Comparison of ENCODE assay signal across 3 cellular contexts in the genomic region with DNA sequence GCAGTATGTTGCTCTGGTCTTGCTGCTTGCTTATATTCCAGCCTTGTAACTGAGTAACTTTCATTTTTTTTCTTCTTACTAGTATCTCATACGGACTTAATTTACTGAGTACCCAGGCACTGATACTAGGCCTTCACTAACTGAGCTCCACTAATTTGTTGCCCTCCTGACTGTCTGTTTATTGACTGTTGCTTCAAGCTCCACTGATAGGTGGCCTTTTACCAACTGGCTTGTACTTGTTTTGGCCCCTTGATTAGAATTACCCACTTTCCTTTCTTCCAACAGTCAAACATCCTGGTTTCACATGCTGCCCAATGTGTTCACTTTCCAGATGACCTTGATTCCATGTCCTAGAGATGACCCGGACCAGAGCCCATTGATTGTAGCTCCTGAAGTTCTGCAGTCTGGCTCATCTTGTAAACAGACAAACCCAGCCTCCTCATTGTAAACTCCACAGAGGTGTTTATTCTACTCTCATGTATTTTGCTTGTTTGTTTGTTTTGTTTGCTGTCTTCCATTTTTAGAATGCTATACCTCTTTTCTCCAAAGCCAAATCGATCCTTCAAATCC.
TF ChIP-seq lines count a peak whose summit lies in the region.

No MANE protein-coding gene starts in this region.

TF ChIP-seq in H1, 55 proteins besides CTCF, POLR2A, EP300 and RAD21:
- TF ChIP-seq MAX (IDR thresholded peaks at IDR 0.05) (no peak), ZNF274 (IDR thresholded peaks at IDR 0.05; ENCODE audit: borderline replicate concordance, extremely low read depth, low read length) (no peak), SAP30 (IDR thresholded peaks at IDR 0.05; ENCODE audit: insufficient read depth, insufficient replicate concordance, low read length) (no peak), BRCA1 (IDR thresholded peaks at IDR 0.05; ENCODE audit: low read depth, low read length) (no peak), CBX8 (IDR thresholded peaks at IDR 0.05; ENCODE audit: borderline replicate concordance, low read depth, low read length) (no peak), BACH1 (IDR thresholded peaks at IDR 0.05; ENCODE audit: low read length) (no peak), SP4 (IDR thresholded peaks at IDR 0.05; ENCODE audit: low read length) (no peak), JUN (IDR thresholded peaks at IDR 0.05; ENCODE audit: low read depth, low read length) (no peak), CEBPB (IDR thresholded peaks at IDR 0.05; ENCODE audit: low read depth, low read length) (no peak), EZH2 (IDR thresholded peaks at IDR 0.05; ENCODE audit: low read depth, low read length, severe bottlenecking) (no peak), POU5F1 (IDR thresholded peaks at IDR 0.05; ENCODE audit: low read depth, low read length) (no peak), SUZ12 (IDR thresholded peaks at IDR 0.05; ENCODE audit: low read length) (no peak), FOSL1 (IDR thresholded peaks at IDR 0.05; ENCODE audit: insufficient read depth, low read depth, low read length) (no peak), YY1 (IDR thresholded peaks at IDR 0.05; ENCODE audit: low read depth, low read length) (no peak), JUND (IDR thresholded peaks at IDR 0.05; ENCODE audit: low read length) (no peak), POLR2AphosphoS5 (IDR thresholded peaks at IDR 0.05; ENCODE audit: low read depth, low read length) (no peak), NANOG (IDR thresholded peaks at IDR 0.05; ENCODE audit: insufficient read depth, low read depth, low read length, poor library complexity, severe bottlenecking) (no peak), TAF7 (optimal IDR thresholded peaks at IDR 0.05; ENCODE audit: borderline replicate concordance, low read depth, low read length) (no peak), RBBP5 (IDR thresholded peaks at IDR 0.05; ENCODE audit: borderline replicate concordance, low read depth, low read length) (no peak)
- TF ChIP-seq, protein P1, sequence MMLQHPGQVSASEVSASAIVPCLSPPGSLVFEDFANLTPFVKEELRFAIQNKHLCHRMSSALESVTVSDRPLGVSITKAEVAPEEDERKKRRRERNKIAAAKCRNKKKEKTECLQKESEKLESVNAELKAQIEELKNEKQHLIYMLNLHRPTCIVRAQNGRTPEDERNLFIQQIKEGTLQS (IDR thresholded peaks at IDR 0.05; ENCODE audit: insufficient read depth, low read depth, low read length) = no peak

TF ChIP-seq in SK-N-SH treated with all-trans-retinoic acid at 6 μM for 48 hours, 23 proteins besides CTCF, POLR2A, EP300 and RAD21:
- TF ChIP-seq ESRRG (CRISPR knock-in tag; IDR thresholded peaks at IDR 0.05) (no peak), TCF4 (CRISPR knock-in tag; IDR thresholded peaks at IDR 0.05; ENCODE audit: borderline replicate concordance) (no peak), ZFP30 (CRISPR knock-in tag; IDR thresholded peaks at IDR 0.05) (no peak), CSDC2 (CRISPR knock-in tag; IDR thresholded peaks at IDR 0.05) (no peak), CREB5 (CRISPR knock-in tag; IDR thresholded peaks at IDR 0.05; ENCODE audit: low read depth) (no peak), TOX (CRISPR knock-in tag; IDR thresholded peaks at IDR 0.05; ENCODE audit: borderline replicate concordance) (no peak), SNAI2 (CRISPR knock-in tag; IDR thresholded peaks at IDR 0.05) (no peak), CSRNP3 (CRISPR knock-in tag; IDR thresholded peaks at IDR 0.05) (no peak), ZFP3 (CRISPR knock-in tag; IDR thresholded peaks at IDR 0.05) (no peak), ARNTL (CRISPR knock-in tag; IDR thresholded peaks at IDR 0.05; ENCODE audit: borderline replicate concordance, low read depth) (no peak)

TF ChIP-seq in SK-N-SH, 30 proteins besides CTCF, POLR2A, EP300 and RAD21:
- TF ChIP-seq POLR2AphosphoS5 (IDR thresholded peaks at IDR 0.05; ENCODE audit: low read depth, low read length) (no peak), REST (IDR thresholded peaks at IDR 0.05; ENCODE audit: low read depth, low read length) (no peak), IRF3 (IDR thresholded peaks at IDR 0.05; ENCODE audit: low read depth, low read length) (no peak), MXI1 (IDR thresholded peaks at IDR 0.05; ENCODE audit: low read depth, low read length) (no peak), JUND (IDR thresholded peaks at IDR 0.05) (no peak), ZBTB33 (IDR thresholded peaks at IDR 0.05; ENCODE audit: borderline replicate concordance, low read depth) (no peak), FOXM1 (IDR thresholded peaks at IDR 0.05; ENCODE audit: low read depth) (no peak), GATA2 (CRISPR knock-in tag; IDR thresholded peaks at IDR 0.05) (no peak), TEAD4 (IDR thresholded peaks at IDR 0.05; ENCODE audit: borderline replicate concordance, insufficient read depth) (no peak), TCF12 (IDR thresholded peaks at IDR 0.05) (no peak), USF2 (IDR thresholded peaks at IDR 0.05; ENCODE audit: borderline replicate concordance, low read depth, low read length) (no peak), FOSL2 (IDR thresholded peaks at IDR 0.05; ENCODE audit: borderline replicate concordance, low read depth) (no peak), RCOR1 (IDR thresholded peaks at IDR 0.05; ENCODE audit: low read length) (no peak), SMC3 (IDR thresholded peaks at IDR 0.05; ENCODE audit: low read depth, low read length) (no peak), RFX5 (IDR thresholded peaks at IDR 0.05; ENCODE audit: low read length) (no peak), YY1 (IDR thresholded peaks at IDR 0.05; ENCODE audit: low read depth) (no peak), NRF1 (IDR thresholded peaks at IDR 0.05; ENCODE audit: low read depth, low read length) (no peak)
- TF ChIP-seq, protein P2, sequence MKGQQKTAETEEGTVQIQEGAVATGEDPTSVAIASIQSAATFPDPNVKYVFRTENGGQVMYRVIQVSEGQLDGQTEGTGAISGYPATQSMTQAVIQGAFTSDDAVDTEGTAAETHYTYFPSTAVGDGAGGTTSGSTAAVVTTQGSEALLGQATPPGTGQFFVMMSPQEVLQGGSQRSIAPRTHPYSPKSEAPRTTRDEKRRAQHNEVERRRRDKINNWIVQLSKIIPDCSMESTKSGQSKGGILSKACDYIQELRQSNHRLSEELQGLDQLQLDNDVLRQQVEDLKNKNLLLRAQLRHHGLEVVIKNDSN (IDR thresholded peaks at IDR 0.05; ENCODE audit: borderline replicate concordance, low read depth) = no peak
